In genomic region chr3:49856181-49857005, GRCh38 we compare ENCODE assay signal across 8 cellular contexts. TPM values are rescaled to one million over a fixed set of nuclear protein-coding genes. Genes with fewer than 3 reads are reported as not detected.
DNase-seq lines count a peak whose midpoint lies in the region; ATAC-seq and TF ChIP-seq lines count a peak whose summit lies in the region.

TRAIP (minus strand) TSS chr3:49856564; CDS start chr3:49856453, 111 bp downstream.

- intact Hi-C loops in left ventricle myocardium inferior (cut with micrococcal nuclease), result no loop called here

- peak; percentile 92 for ATAC-seq in HG02870 (IDR thresholded peaks at IDR 0.05; ENCODE audit: unreplicated experiment)

- H3K9me3 Mint-ChIP-seq in T-helper 1 cell treated with Interleukin-12 subunit alpha and Interleukin-12 subunit beta and Interleukin-4 antibody, amounts not matched to agents 30 μg/mL and 1 μg/mL, for 36 hours, result no peaks in the 10 kb centered on the region
- no peaks in the 10 kb centered on the region for H3K9me3 Mint-ChIP-seq in progenitor cell of endocrine pancreas (ENCODE audit: low read depth)

- H3K36me3 ChIP-seq in left ventricle myocardium inferior, result no peaks in the 10 kb centered on the region

- H3K4me1 Mint-ChIP-seq in T-helper 1 cell treated with Interleukin-12 subunit alpha and Interleukin-12 subunit beta and Interleukin-4 antibody, amounts not matched to agents 30 μg/mL and 1 μg/mL, for 36 hours (ENCODE audit: low read depth), result peaks cover 13% of the 10 kb centered on the region
- H3K4me1 Mint-ChIP-seq in progenitor cell of endocrine pancreas (ENCODE audit: low read depth), result peaks cover 6% of the 10 kb centered on the region

- H3K4me3 Mint-ChIP-seq in T-helper 1 cell treated with Interleukin-12 subunit alpha and Interleukin-12 subunit beta and Interleukin-4 antibody, amounts not matched to agents 30 μg/mL and 1 μg/mL, for 36 hours, result peak within 1 kb of the TSS; percentile 95
- peak within 1 kb of the TSS; percentile 88 for H3K4me3 Mint-ChIP-seq in progenitor cell of endocrine pancreas (ENCODE audit: low read depth)

- DNase-seq in NCI-H146 (lab: John Stamatoyannopoulos, UW) (peak; percentile 91), amniotic stem cell (lab: John Stamatoyannopoulos, UW) (peak; percentile 92), left ventricle myocardium inferior (peak; percentile 92), progenitor cell of endocrine pancreas (ENCODE audit: low spot score, unreplicated experiment) (peak; percentile 85), ureter (ENCODE audit: low spot score) (peak; percentile 96)

- H3K27ac ChIP-seq in left ventricle myocardium inferior (replicated peaks), result peak within 1 kb of the TSS; percentile 90

- H3K27me3 ChIP-seq in left ventricle myocardium inferior (ENCODE audit: low read depth), result peaks cover 3% of the 10 kb centered on the region

- H3K9me3 ChIP-seq in left ventricle myocardium inferior (replicated peaks), result no peaks in the 10 kb centered on the region

- no peaks in the 10 kb centered on the region for H3K27me3 Mint-ChIP-seq in T-helper 1 cell treated with Interleukin-12 subunit alpha and Interleukin-12 subunit beta and Interleukin-4 antibody, amounts not matched to agents 30 μg/mL and 1 μg/mL, for 36 hours (ENCODE audit: low read depth)
- H3K27me3 Mint-ChIP-seq in progenitor cell of endocrine pancreas, result peaks cover 7% of the 10 kb centered on the region

- peak within 1 kb of the TSS; percentile 74 for H3K4me3 ChIP-seq in left ventricle myocardium inferior

- H3K4me1 ChIP-seq in left ventricle myocardium inferior, result peaks cover 15% of the 10 kb centered on the region

- no peaks in the 10 kb centered on the region for H3K36me3 Mint-ChIP-seq in T-helper 1 cell treated with Interleukin-12 subunit alpha and Interleukin-12 subunit beta and Interleukin-4 antibody, amounts not matched to agents 30 μg/mL and 1 μg/mL, for 36 hours (ENCODE audit: low read depth)
- no peaks in the 10 kb centered on the region for H3K36me3 Mint-ChIP-seq in progenitor cell of endocrine pancreas (ENCODE audit: insufficient read depth)

- H3K27ac Mint-ChIP-seq in T-helper 1 cell treated with Interleukin-12 subunit alpha and Interleukin-12 subunit beta and Interleukin-4 antibody, amounts not matched to agents 30 μg/mL and 1 μg/mL, for 36 hours, result peak within 1 kb of the TSS; percentile 90
- H3K27ac Mint-ChIP-seq in progenitor cell of endocrine pancreas, result peak within 1 kb of the TSS; percentile 90

- TF ChIP-seq CTCF in left ventricle myocardium inferior (IDR thresholded peaks at IDR 0.05; ENCODE audit: borderline replicate concordance), result peak; percentile 15
- no peak for TF ChIP-seq CTCF in progenitor cell of endocrine pancreas (IDR thresholded peaks at IDR 0.05; ENCODE audit: unreplicated experiment)

- peak; percentile 83 for TF ChIP-seq POLR2A in GM15510 (IDR thresholded peaks at IDR 0.05; ENCODE audit: borderline replicate concordance, extremely low read depth, insufficient read length)

RNA-seq across cellular contexts. Expression of gene TRAIP, which starts in this region (rescaled TPM):
- total RNA-seq in left ventricle myocardium inferior (0.63 TPM), progenitor cell of endocrine pancreas (16.2 and 20.6 TPM in 2 replicates), ureter (2.0 TPM)

Comparison
In these comparisons a context has a peak if more than half of its experiments do, and no peak if none do; other contexts are left out.
1. Peak in every context shown above with its lines: DNase-seq, ATAC-seq, H3K4me3 ChIP-seq and H3K27ac ChIP-seq.
2. Peak in DNase-seq, H3K4me3 ChIP-seq and H3K27ac ChIP-seq in left ventricle myocardium inferior; RNA of the gene not detected or under 1 TPM.